Comparison of ENCODE assay signal across 1 cellular context in genomic region chr4:5995901-5996623, GRCh38.
TF ChIP-seq lines count a peak whose summit lies in the region.

No MANE protein-coding gene starts in this region.

TF ChIP-seq in GM12878, 131 proteins besides CTCF, POLR2A, EP300 and RAD21:
- TF ChIP-seq PKNOX1 (IDR thresholded peaks at IDR 0.05), result no peak
- peak in 1 of 2 experiments; percentile 45; a peak in 1 of 3 replicates for TF ChIP-seq EGR1 (IDR thresholded peaks at IDR 0.05; ENCODE audit: borderline replicate concordance in 1 of 2, low read depth in 2 of 2, low read length in 2 of 2)
